ENCODE assay signal across 1 cellular context in the genomic region with DNA sequence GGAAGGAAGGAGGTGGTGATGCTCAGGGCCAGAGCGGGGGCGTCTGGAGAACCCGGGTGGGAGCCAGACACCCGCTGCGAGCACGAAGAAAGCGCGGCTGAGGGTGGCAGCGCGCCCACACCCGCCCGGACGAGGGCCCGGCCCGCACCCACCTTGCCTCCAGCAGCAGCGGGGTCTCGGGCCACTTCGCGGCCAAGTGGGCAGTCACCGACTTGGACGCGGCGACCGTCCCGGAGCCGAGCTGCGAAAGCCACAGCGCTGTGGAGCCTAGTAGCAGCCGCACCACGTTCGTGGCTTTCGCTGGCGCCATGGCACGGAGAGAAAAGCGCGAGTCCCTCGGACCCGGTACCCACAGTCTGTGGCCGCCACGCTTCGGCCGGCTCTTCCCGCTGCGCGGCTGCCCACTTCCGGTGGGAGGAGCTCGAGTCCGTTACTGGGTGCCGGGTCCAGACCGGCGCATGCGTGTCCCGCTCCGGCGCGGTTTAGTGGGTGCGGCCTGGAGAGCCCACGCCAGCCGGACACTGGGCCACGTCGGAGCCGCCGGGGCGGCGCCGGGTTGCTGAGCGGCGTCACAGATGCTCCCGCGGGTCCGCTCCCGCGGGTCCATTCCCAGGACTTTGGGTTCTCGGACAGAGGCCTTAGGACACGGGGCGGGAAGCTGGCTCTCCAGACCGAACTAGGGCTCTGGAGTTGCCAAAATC.
TF ChIP-seq lines count a peak whose summit lies in the region.

A gene with protein sequence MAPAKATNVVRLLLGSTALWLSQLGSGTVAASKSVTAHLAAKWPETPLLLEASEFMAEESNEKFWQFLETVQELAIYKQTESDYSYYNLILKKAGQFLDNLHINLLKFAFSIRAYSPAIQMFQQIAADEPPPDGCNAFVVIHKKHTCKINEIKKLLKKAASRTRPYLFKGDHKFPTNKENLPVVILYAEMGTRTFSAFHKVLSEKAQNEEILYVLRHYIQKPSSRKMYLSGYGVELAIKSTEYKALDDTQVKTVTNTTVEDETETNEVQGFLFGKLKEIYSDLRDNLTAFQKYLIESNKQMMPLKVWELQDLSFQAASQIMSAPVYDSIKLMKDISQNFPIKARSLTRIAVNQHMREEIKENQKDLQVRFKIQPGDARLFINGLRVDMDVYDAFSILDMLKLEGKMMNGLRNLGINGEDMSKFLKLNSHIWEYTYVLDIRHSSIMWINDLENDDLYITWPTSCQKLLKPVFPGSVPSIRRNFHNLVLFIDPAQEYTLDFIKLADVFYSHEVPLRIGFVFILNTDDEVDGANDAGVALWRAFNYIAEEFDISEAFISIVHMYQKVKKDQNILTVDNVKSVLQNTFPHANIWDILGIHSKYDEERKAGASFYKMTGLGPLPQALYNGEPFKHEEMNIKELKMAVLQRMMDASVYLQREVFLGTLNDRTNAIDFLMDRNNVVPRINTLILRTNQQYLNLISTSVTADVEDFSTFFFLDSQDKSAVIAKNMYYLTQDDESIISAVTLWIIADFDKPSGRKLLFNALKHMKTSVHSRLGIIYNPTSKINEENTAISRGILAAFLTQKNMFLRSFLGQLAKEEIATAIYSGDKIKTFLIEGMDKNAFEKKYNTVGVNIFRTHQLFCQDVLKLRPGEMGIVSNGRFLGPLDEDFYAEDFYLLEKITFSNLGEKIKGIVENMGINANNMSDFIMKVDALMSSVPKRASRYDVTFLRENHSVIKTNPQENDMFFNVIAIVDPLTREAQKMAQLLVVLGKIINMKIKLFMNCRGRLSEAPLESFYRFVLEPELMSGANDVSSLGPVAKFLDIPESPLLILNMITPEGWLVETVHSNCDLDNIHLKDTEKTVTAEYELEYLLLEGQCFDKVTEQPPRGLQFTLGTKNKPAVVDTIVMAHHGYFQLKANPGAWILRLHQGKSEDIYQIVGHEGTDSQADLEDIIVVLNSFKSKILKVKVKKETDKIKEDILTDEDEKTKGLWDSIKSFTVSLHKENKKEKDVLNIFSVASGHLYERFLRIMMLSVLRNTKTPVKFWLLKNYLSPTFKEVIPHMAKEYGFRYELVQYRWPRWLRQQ (N-terminal part only) (minus strand): TSS at position 399 of the 701 bp plus-strand sequence. CDS start 89 bp downstream, at position 310.

TF ChIP-seq in WTC11, 78 proteins besides CTCF, POLR2A, EP300 and RAD21 (continued from another document and continues in another):
- TF ChIP-seq, protein P1, sequence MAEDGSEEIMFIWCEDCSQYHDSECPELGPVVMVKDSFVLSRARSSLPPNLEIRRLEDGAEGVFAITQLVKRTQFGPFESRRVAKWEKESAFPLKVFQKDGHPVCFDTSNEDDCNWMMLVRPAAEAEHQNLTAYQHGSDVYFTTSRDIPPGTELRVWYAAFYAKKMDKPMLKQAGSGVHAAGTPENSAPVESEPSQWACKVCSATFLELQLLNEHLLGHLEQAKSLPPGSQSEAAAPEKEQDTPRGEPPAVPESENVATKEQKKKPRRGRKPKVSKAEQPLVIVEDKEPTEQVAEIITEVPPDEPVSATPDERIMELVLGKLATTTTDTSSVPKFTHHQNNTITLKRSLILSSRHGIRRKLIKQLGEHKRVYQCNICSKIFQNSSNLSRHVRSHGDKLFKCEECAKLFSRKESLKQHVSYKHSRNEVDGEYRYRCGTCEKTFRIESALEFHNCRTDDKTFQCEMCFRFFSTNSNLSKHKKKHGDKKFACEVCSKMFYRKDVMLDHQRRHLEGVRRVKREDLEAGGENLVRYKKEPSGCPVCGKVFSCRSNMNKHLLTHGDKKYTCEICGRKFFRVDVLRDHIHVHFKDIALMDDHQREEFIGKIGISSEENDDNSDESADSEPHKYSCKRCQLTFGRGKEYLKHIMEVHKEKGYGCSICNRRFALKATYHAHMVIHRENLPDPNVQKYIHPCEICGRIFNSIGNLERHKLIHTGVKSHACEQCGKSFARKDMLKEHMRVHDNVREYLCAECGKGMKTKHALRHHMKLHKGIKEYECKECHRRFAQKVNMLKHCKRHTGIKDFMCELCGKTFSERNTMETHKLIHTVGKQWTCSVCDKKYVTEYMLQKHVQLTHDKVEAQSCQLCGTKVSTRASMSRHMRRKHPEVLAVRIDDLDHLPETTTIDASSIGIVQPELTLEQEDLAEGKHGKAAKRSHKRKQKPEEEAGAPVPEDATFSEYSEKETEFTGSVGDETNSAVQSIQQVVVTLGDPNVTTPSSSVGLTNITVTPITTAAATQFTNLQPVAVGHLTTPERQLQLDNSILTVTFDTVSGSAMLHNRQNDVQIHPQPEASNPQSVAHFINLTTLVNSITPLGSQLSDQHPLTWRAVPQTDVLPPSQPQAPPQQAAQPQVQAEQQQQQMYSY (CRISPR knock-in tag; IDR thresholded peaks at IDR 0.05), result peak; percentile 27; the same call in 1 of the 2 replicates
- TF ChIP-seq ZNF138 (CRISPR knock-in tag; conservative IDR thresholded peaks at IDR 0.05) (peak; percentile 89; the same call in 1 of the 2 replicates), GTF2I (CRISPR knock-in tag; conservative IDR thresholded peaks at IDR 0.05) (no peak), FOXP1 (CRISPR knock-in tag; IDR thresholded peaks at IDR 0.05; ENCODE audit: borderline replicate concordance) (peak; percentile 96), HMGA2 (CRISPR knock-in tag; IDR thresholded peaks at IDR 0.05) (no peak), SOX15 (CRISPR knock-in tag; IDR thresholded peaks at IDR 0.05) (no peak), SP1 (CRISPR knock-in tag; conservative IDR thresholded peaks at IDR 0.05) (peak; percentile 65), NR3C1 (CRISPR knock-in tag; conservative IDR thresholded peaks at IDR 0.05; ENCODE audit: low read depth) (0 out of 2 replicates have a peak, but pooled peaks have one; percentile 82), JUN (CRISPR knock-in tag; IDR thresholded peaks at IDR 0.05) (no peak), ZNF121 (CRISPR knock-in tag; IDR thresholded peaks at IDR 0.05) (no peak), IRF2 (CRISPR knock-in tag; IDR thresholded peaks at IDR 0.05; ENCODE audit: borderline replicate concordance, low read depth) (no peak)
- TF ChIP-seq, protein P2, sequence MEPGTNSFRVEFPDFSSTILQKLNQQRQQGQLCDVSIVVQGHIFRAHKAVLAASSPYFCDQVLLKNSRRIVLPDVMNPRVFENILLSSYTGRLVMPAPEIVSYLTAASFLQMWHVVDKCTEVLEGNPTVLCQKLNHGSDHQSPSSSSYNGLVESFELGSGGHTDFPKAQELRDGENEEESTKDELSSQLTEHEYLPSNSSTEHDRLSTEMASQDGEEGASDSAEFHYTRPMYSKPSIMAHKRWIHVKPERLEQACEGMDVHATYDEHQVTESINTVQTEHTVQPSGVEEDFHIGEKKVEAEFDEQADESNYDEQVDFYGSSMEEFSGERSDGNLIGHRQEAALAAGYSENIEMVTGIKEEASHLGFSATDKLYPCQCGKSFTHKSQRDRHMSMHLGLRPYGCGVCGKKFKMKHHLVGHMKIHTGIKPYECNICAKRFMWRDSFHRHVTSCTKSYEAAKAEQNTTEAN (CRISPR knock-in tag; IDR thresholded peaks at IDR 0.05), result peak; percentile 59; the same call in 1 of the 2 replicates
- TF ChIP-seq, protein P3, sequence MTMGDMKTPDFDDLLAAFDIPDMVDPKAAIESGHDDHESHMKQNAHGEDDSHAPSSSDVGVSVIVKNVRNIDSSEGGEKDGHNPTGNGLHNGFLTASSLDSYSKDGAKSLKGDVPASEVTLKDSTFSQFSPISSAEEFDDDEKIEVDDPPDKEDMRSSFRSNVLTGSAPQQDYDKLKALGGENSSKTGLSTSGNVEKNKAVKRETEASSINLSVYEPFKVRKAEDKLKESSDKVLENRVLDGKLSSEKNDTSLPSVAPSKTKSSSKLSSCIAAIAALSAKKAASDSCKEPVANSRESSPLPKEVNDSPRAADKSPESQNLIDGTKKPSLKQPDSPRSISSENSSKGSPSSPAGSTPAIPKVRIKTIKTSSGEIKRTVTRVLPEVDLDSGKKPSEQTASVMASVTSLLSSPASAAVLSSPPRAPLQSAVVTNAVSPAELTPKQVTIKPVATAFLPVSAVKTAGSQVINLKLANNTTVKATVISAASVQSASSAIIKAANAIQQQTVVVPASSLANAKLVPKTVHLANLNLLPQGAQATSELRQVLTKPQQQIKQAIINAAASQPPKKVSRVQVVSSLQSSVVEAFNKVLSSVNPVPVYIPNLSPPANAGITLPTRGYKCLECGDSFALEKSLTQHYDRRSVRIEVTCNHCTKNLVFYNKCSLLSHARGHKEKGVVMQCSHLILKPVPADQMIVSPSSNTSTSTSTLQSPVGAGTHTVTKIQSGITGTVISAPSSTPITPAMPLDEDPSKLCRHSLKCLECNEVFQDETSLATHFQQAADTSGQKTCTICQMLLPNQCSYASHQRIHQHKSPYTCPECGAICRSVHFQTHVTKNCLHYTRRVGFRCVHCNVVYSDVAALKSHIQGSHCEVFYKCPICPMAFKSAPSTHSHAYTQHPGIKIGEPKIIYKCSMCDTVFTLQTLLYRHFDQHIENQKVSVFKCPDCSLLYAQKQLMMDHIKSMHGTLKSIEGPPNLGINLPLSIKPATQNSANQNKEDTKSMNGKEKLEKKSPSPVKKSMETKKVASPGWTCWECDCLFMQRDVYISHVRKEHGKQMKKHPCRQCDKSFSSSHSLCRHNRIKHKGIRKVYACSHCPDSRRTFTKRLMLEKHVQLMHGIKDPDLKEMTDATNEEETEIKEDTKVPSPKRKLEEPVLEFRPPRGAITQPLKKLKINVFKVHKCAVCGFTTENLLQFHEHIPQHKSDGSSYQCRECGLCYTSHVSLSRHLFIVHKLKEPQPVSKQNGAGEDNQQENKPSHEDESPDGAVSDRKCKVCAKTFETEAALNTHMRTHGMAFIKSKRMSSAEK (CRISPR knock-in tag; IDR thresholded peaks at IDR 0.05; ENCODE audit: borderline replicate concordance), result no peak
- TF ChIP-seq, protein P4, sequence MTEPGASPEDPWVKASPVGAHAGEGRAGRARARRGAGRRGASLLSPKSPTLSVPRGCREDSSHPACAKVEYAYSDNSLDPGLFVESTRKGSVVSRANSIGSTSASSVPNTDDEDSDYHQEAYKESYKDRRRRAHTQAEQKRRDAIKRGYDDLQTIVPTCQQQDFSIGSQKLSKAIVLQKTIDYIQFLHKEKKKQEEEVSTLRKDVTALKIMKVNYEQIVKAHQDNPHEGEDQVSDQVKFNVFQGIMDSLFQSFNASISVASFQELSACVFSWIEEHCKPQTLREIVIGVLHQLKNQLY (CRISPR knock-in tag; IDR thresholded peaks at IDR 0.05), result no peak
- TF ChIP-seq, protein P5, sequence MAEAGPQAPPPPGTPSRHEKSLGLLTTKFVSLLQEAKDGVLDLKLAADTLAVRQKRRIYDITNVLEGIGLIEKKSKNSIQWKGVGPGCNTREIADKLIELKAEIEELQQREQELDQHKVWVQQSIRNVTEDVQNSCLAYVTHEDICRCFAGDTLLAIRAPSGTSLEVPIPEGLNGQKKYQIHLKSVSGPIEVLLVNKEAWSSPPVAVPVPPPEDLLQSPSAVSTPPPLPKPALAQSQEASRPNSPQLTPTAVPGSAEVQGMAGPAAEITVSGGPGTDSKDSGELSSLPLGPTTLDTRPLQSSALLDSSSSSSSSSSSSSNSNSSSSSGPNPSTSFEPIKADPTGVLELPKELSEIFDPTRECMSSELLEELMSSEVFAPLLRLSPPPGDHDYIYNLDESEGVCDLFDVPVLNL (CRISPR knock-in tag; IDR thresholded peaks at IDR 0.05; ENCODE audit: borderline replicate concordance, low read depth), result peak; percentile 90
- TF ChIP-seq, protein P6, sequence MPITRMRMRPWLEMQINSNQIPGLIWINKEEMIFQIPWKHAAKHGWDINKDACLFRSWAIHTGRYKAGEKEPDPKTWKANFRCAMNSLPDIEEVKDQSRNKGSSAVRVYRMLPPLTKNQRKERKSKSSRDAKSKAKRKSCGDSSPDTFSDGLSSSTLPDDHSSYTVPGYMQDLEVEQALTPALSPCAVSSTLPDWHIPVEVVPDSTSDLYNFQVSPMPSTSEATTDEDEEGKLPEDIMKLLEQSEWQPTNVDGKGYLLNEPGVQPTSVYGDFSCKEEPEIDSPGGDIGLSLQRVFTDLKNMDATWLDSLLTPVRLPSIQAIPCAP (CRISPR knock-in tag; IDR thresholded peaks at IDR 0.05), result no peak
- TF ChIP-seq, protein P7, sequence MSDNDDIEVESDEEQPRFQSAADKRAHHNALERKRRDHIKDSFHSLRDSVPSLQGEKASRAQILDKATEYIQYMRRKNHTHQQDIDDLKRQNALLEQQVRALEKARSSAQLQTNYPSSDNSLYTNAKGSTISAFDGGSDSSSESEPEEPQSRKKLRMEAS (CRISPR knock-in tag; IDR thresholded peaks at IDR 0.05), result peak; percentile 90
- TF ChIP-seq, protein P8, sequence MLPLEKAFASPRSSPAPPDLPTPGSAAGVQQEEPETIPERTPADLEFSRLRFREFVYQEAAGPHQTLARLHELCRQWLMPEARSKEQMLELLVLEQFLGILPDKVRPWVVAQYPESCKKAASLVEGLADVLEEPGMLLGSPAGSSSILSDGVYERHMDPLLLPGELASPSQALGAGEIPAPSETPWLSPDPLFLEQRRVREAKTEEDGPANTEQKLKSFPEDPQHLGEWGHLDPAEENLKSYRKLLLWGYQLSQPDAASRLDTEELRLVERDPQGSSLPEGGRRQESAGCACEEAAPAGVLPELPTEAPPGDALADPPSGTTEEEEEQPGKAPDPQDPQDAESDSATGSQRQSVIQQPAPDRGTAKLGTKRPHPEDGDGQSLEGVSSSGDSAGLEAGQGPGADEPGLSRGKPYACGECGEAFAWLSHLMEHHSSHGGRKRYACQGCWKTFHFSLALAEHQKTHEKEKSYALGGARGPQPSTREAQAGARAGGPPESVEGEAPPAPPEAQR (CRISPR knock-in tag; IDR thresholded peaks at IDR 0.05), result no peak
- TF ChIP-seq, protein P9, sequence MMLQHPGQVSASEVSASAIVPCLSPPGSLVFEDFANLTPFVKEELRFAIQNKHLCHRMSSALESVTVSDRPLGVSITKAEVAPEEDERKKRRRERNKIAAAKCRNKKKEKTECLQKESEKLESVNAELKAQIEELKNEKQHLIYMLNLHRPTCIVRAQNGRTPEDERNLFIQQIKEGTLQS (CRISPR knock-in tag; conservative IDR thresholded peaks at IDR 0.05), result no peak
- TF ChIP-seq, protein P10, sequence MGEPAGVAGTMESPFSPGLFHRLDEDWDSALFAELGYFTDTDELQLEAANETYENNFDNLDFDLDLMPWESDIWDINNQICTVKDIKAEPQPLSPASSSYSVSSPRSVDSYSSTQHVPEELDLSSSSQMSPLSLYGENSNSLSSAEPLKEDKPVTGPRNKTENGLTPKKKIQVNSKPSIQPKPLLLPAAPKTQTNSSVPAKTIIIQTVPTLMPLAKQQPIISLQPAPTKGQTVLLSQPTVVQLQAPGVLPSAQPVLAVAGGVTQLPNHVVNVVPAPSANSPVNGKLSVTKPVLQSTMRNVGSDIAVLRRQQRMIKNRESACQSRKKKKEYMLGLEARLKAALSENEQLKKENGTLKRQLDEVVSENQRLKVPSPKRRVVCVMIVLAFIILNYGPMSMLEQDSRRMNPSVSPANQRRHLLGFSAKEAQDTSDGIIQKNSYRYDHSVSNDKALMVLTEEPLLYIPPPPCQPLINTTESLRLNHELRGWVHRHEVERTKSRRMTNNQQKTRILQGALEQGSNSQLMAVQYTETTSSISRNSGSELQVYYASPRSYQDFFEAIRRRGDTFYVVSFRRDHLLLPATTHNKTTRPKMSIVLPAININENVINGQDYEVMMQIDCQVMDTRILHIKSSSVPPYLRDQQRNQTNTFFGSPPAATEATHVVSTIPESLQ (CRISPR knock-in tag; IDR thresholded peaks at IDR 0.05), result no peak
